ENCODE assay signal across 8 cellular contexts in the genomic region with DNA sequence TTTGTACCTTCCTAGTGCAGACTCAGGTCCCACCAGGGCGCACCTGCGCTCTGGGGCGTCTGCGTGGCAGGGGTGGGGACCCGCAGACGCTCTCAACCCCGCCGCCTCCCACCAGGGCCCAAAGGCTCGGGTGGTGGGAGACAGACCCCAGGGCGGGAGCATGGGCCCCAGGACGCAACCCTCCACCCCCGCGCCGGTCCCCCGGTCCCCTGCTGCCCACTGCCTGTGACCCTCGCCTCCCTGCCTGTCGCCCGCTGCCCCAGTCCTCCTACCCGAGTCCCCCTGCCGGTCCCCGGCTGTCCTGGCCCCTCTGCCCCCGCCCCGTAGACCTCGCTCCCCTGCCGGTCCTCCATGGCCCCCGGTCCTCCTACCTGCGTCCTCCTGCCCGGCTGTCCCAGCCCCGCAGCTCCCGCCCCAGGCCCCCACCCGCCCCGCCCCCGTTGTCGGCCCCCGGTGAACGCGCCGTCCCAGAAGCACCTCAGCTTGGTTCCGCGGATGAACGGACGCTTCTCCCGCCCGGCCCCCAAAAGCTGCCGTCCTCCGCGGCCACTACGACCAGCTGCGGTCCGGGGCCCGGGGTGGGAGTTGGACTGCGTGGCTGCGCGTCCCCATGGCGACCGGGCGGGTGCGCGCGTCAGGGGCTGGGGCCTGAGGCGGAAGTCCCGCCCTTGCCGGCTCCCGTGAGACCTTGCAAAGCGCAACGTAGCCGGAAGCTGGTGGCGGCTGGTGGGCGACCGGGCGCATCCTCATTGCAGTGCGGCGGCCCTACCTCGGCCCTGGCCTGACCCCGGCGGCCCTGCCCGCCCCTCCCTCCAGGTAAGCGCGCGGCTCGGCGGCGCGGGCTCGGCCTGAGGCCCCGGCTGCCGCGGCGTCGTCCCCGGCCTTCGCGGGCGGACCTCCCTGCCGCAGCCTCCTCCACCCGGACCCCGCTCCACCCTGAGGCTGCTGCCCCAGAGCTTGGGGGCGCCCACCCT. TPM values are rescaled to one million over a fixed set of nuclear protein-coding genes. Genes with fewer than 3 reads are reported as not detected.
A peak's percentile ranks its signal among the peaks of the same experiment; 100 is the strongest.
DNase-seq lines count a peak whose midpoint lies in the region; ATAC-seq and TF ChIP-seq lines count a peak whose summit lies in the region.

ARFGAP1 (plus strand) TSS at position 709 of the 974 bp plus-strand sequence. CDS start 2,768 bp downstream, outside the sequence.

- H3K4me2 ChIP-seq in SU-DHL-6 (ENCODE audit: low read depth, low read length, poor library complexity, severe bottlenecking) (peak within 1 kb of the TSS; percentile 95), parathyroid adenoma (ENCODE audit: low read length) (peak within 1 kb of the TSS; percentile 99)

- no peaks in the 10 kb centered on the region for H4K20me1 ChIP-seq in SU-DHL-6 (ENCODE audit: low read depth, low read length)

- peak; percentile 90 for ATAC-seq in HG02588 (IDR thresholded peaks at IDR 0.05; ENCODE audit: unreplicated experiment)
- ATAC-seq in activated naive CD8-positive, alpha-beta T cell treated with anti-CD3 and anti-CD28 coated beads, Interleukin-2, amount 10 ng/mL, durations not matched to agents 7 days and 5 days (ENCODE audit: low read depth), result peak; percentile 97
- peak; percentile 99 for ATAC-seq in Right ventricle myocardium superior (ENCODE audit: poor library complexity)

- H3K27me3 ChIP-seq in SU-DHL-6 (ENCODE audit: low read length), result no peaks in the 10 kb centered on the region
- H3K27me3 ChIP-seq in parathyroid adenoma (ENCODE audit: control insufficient read depth, insufficient read depth, low read length), result no peaks in the 10 kb centered on the region
- peaks cover 0 to 13% of the 10 kb centered on the region in 2 donors for H3K27me3 ChIP-seq in tibial artery

- DNase-seq in GM04504 (ENCODE audit: low read depth), result peak; percentile 71
- DNase-seq in NCI-H1105 (lab: John Stamatoyannopoulos, UW), result peak; percentile 90
- DNase-seq in activated naive CD8-positive, alpha-beta T cell treated with anti-CD3 and anti-CD28 coated beads, Interleukin-2, amount 10 ng/mL, durations not matched to agents 7 days and 5 days, result peak; percentile 91
- peak; percentile 96 for DNase-seq in Right ventricle myocardium superior
- peak; percentile 84 to 93 for DNase-seq in tibial artery

- intact Hi-C loops in Right ventricle myocardium superior (cut with DNase I), result no loop called here
- intact Hi-C loops in tibial artery (cut with DNase I; ENCODE audit: low total_unique reads), result no loop called here

- no peaks in the 10 kb centered on the region for H3K9me2 ChIP-seq in SU-DHL-6 (replicated peaks; ENCODE audit: insufficient read depth, low read length)

- TF ChIP-seq CTCF in SU-DHL-6 (IDR thresholded peaks at IDR 0.05; ENCODE audit: insufficient read depth, low read length, poor library complexity, severe bottlenecking), result no peak
- TF ChIP-seq CTCF in parathyroid adenoma (IDR thresholded peaks at IDR 0.05), result no peak
- TF ChIP-seq CTCF in tibial artery (IDR thresholded peaks at IDR 0.05), result no peak

- no peaks in the 10 kb centered on the region for H3F3A ChIP-seq in SU-DHL-6 (ENCODE audit: insufficient read depth)

- H3K27ac ChIP-seq in SU-DHL-6 (ENCODE audit: low read depth, low read length) (no peak within 1 kb of the TSS), parathyroid adenoma (peak within 1 kb of the TSS; percentile 20), tibial artery (peak within 1 kb of the TSS; percentile 70 to 83)

- peak within 1 kb of the TSS; percentile 88 for H3K4me3 Mint-ChIP-seq in activated naive CD8-positive, alpha-beta T cell treated with anti-CD3 and anti-CD28 coated beads, Interleukin-2, amount 10 ng/mL, durations not matched to agents 7 days and 5 days

- peak within 1 kb of the TSS; percentile 75 for H3K9ac ChIP-seq in SU-DHL-6 (ENCODE audit: low read length)
- H3K9ac ChIP-seq in parathyroid adenoma, result peak within 1 kb of the TSS; percentile 47

- no peaks in the 10 kb centered on the region for H3K36me3 Mint-ChIP-seq in activated naive CD8-positive, alpha-beta T cell treated with anti-CD3 and anti-CD28 coated beads, Interleukin-2, amount 10 ng/mL, durations not matched to agents 7 days and 5 days

- H3K4me1 ChIP-seq in parathyroid adenoma (no peaks in the 10 kb centered on the region), tibial artery (peaks cover 0 to 28% (median 23%) of the 10 kb centered on the region in 4 donors)

- H2AFZ ChIP-seq in SU-DHL-6 (ENCODE audit: low read depth, low read length, severe bottlenecking) (peak within 1 kb of the TSS; percentile 49), parathyroid adenoma (peak within 1 kb of the TSS; percentile 70)

- H3K36me3 ChIP-seq in SU-DHL-6 (ENCODE audit: low read length), result no peaks in the 10 kb centered on the region
- H3K36me3 ChIP-seq in parathyroid adenoma (ENCODE audit: control insufficient read depth, insufficient read depth, low read length), result no peaks in the 10 kb centered on the region
- H3K36me3 ChIP-seq in tibial artery, result peaks cover 10 to 23% (median 18%) of the 10 kb centered on the region in 3 donors

- H3K27me3 Mint-ChIP-seq in activated naive CD8-positive, alpha-beta T cell treated with anti-CD3 and anti-CD28 coated beads, Interleukin-2, amount 10 ng/mL, durations not matched to agents 7 days and 5 days, result peaks cover 2% of the 10 kb centered on the region

- H3K4me1 Mint-ChIP-seq in activated naive CD8-positive, alpha-beta T cell treated with anti-CD3 and anti-CD28 coated beads, Interleukin-2, amount 10 ng/mL, durations not matched to agents 7 days and 5 days, result peaks cover 14% of the 10 kb centered on the region

- peak within 1 kb of the TSS; percentile 79 for H3K27ac Mint-ChIP-seq in activated naive CD8-positive, alpha-beta T cell treated with anti-CD3 and anti-CD28 coated beads, Interleukin-2, amount 10 ng/mL, durations not matched to agents 7 days and 5 days

- H3K79me2 ChIP-seq in SU-DHL-6 (ENCODE audit: insufficient read depth, low read length) (peaks cover 30% of the 10 kb centered on the region), parathyroid adenoma (peaks cover 12% of the 10 kb centered on the region)

- no peaks in the 10 kb centered on the region for H3K9me3 ChIP-seq in SU-DHL-6 (ENCODE audit: insufficient read depth, low read length)
- no peaks in the 10 kb centered on the region for H3K9me3 ChIP-seq in parathyroid adenoma (ENCODE audit: control insufficient read depth, low read length)
- H3K9me3 ChIP-seq in tibial artery, result no peaks in the 10 kb centered on the region

- H3K4me3 ChIP-seq in SU-DHL-6 (ENCODE audit: insufficient read depth, low read length, poor library complexity, severe bottlenecking) (peak within 1 kb of the TSS; percentile 98), parathyroid adenoma (ENCODE audit: low read depth, low read length) (peak within 1 kb of the TSS; percentile 76), tibial artery (peak within 1 kb of the TSS; percentile 90 to 100)

- H3K9me3 Mint-ChIP-seq in activated naive CD8-positive, alpha-beta T cell treated with anti-CD3 and anti-CD28 coated beads, Interleukin-2, amount 10 ng/mL, durations not matched to agents 7 days and 5 days, result no peaks in the 10 kb centered on the region

- POLR2A ChIA-PET in activated naive CD8-positive, alpha-beta T cell treated with anti-CD3 and anti-CD28 coated beads, Interleukin-2, amount 10 ng/mL, durations not matched to agents 7 days and 5 days (lab: Charles Lee), result interaction anchor here (0.6 to 1.6 kb wide), 5 partner anchors 11 to 478 kb away, joined by 3 to 4 read pairs (median 3); partner anchors contain the start of gene HELZ2

RNA-seq across cellular contexts. Expression of gene ARFGAP1, which starts in this region (rescaled TPM):
- total RNA-seq in activated naive CD8-positive, alpha-beta T cell treated with anti-CD3 and anti-CD28 coated beads, Interleukin-2, amount 10 ng/mL, durations not matched to agents 7 days and 5 days, result 10 to 100 TPM; 86.1 to 87.6 TPM
- total RNA-seq in Right ventricle myocardium superior, result 25.3 TPM
